Comparison of ENCODE assay signal across 2 cellular contexts in genomic region chr2:201773990-201774389, GRCh38.
TF ChIP-seq lines count a peak whose summit lies in the region.

No MANE protein-coding gene starts in this region.

TF ChIP-seq in IMR-90, 13 proteins besides CTCF, POLR2A, EP300 and RAD21 (continued from another document):
- TF ChIP-seq MAFK (IDR thresholded peaks at IDR 0.05; ENCODE audit: low read depth, low read length): no peak
- no peak for TF ChIP-seq ELK1 (IDR thresholded peaks at IDR 0.05; ENCODE audit: borderline replicate concordance, low read depth, low read length)
- TF ChIP-seq CEBPB (IDR thresholded peaks at IDR 0.05; ENCODE audit: low read depth, low read length): no peak
- TF ChIP-seq USF2 (IDR thresholded peaks at IDR 0.05; ENCODE audit: low read depth, low read length): no peak
- TF ChIP-seq RFX5 (IDR thresholded peaks at IDR 0.05; ENCODE audit: low read depth, low read length): no peak
- no peak for TF ChIP-seq FOS (IDR thresholded peaks at IDR 0.05; ENCODE audit: low read depth, low read length)
- no peak for TF ChIP-seq MAZ (IDR thresholded peaks at IDR 0.05; ENCODE audit: borderline replicate concordance, low read depth, low read length)
TF ChIP-seq in IMR-90: peak in this region for 0.

TF ChIP-seq in WTC11, 78 proteins besides CTCF, POLR2A, EP300 and RAD21 (continued from another document):
- no peak for TF ChIP-seq GTF2I (CRISPR knock-in tag; conservative IDR thresholded peaks at IDR 0.05)
- no peak for TF ChIP-seq ZNF281 (CRISPR knock-in tag; IDR thresholded peaks at IDR 0.05)
- no peak for TF ChIP-seq FOXJ3 (CRISPR knock-in tag; IDR thresholded peaks at IDR 0.05; ENCODE audit: borderline replicate concordance)
- TF ChIP-seq MYBL2 (CRISPR knock-in tag; IDR thresholded peaks at IDR 0.05): no peak
- TF ChIP-seq ELF4 (CRISPR knock-in tag; IDR thresholded peaks at IDR 0.05; ENCODE audit: low read depth): no peak
- TF ChIP-seq ZNF425 (CRISPR knock-in tag; conservative IDR thresholded peaks at IDR 0.05): no peak
- no peak for TF ChIP-seq STAT6 (CRISPR knock-in tag; conservative IDR thresholded peaks at IDR 0.05; ENCODE audit: low read depth)
- TF ChIP-seq MXD4 (CRISPR knock-in tag; IDR thresholded peaks at IDR 0.05; ENCODE audit: borderline replicate concordance): no peak
- no peak for TF ChIP-seq PRDM15 (CRISPR knock-in tag; IDR thresholded peaks at IDR 0.05)
TF ChIP-seq in WTC11: peak in this region for 0.
